1 cellular context compared by ENCODE assay signal in genomic region chr16:3993052-3993785, GRCh38.
TF ChIP-seq lines count a peak whose summit lies in the region.

No MANE protein-coding gene starts in this region.

TF ChIP-seq in H1, 55 proteins besides CTCF, POLR2A, EP300 and RAD21:
- TF ChIP-seq CEBPB (IDR thresholded peaks at IDR 0.05; ENCODE audit: low read depth, low read length) (no peak), JUN (IDR thresholded peaks at IDR 0.05; ENCODE audit: low read depth, low read length) (no peak), MAFK (IDR thresholded peaks at IDR 0.05; ENCODE audit: low read depth, low read length) (no peak), E2F6 (IDR thresholded peaks at IDR 0.05) (no peak), KDM5A (IDR thresholded peaks at IDR 0.05; ENCODE audit: low read length) (no peak), POU5F1 (IDR thresholded peaks at IDR 0.05; ENCODE audit: low read depth, low read length) (no peak), HDAC6 (IDR thresholded peaks at IDR 0.05; ENCODE audit: low read depth, low read length) (no peak)
